In the genomic region with DNA sequence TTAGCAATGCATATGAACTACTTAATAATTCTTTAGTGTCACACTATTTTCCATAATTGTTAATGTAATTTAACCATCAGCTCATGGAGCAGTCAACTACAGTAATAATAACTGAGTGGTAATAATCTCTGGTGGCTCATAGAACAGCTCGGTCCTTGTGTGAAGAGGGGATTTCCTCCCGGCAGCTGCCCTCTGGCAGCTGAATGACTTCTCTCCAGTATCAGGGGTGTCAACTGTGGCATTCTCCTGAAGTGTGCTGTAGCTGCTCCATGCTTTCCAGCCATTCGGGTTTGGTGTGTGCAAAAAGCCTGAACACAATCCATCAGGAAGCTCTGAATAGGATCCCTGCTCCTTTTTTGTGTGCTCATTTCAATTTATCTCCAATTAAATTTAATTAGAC, we compare ENCODE assay signal across 23 cellular contexts. TPM values are rescaled to one million over a fixed set of nuclear protein-coding genes. Genes with fewer than 3 reads are reported as not detected.
DNase-seq lines count a peak whose midpoint lies in the region; ATAC-seq lines count a peak whose summit lies in the region.
"Had no signal": no experiment of that assay in that cellular context is flagged by ENCODE, and none has a peak within 500 bp of the region (broad histone marks: within the 10 kb centered on the region; RNA-seq: fewer than 3 reads in every experiment).

No MANE protein-coding gene starts in this region.

- intact Hi-C loops in aorta (cut with DNase I), result loop anchor here in 1 of 2 donors (5.0 kb wide), 1 partner anchor 197 kb away; no protein-coding TSS in a partner anchor

- no peaks in the 10 kb centered on the region for H3K27me3 ChIP-seq in aorta (ENCODE audit: control insufficient read depth in 1 of 2, insufficient read depth in 2 of 2, low read length in 1 of 2)
- H3K27me3 ChIP-seq: MG63, vagina had no signal

- peaks cover 2 to 7% of the 10 kb centered on the region in 2 donors for H3K4me1 ChIP-seq in aorta (ENCODE audit: control insufficient read depth in 1 of 2, insufficient read depth in 2 of 2, low read length in 2 of 2)
- H3K4me1 ChIP-seq: A549, parathyroid adenoma had no signal

- WGBS in aorta, 2 donors, result 77 to 80% methylated on average over 3 of the region's 3 CpGs

- no peak overlapping the region for H3K4me3 ChIP-seq in aorta (ENCODE audit: low read length in 2 of 2)
- H3K4me3 ChIP-seq: A549, coronary artery, GM23338, MG63, vagina had no signal

- no peak overlapping the region for H3K27ac ChIP-seq in aorta (ENCODE audit: low read depth in 1 of 2, low read length in 2 of 2)
- H3K27ac ChIP-seq: A549, coronary artery, parathyroid adenoma, vagina had no signal

- no peaks in the 10 kb centered on the region for H3K36me3 ChIP-seq in aorta (ENCODE audit: control insufficient read depth in 1 of 2, insufficient read depth in 2 of 2, low read length in 1 of 2)
- H3K36me3 ChIP-seq: MG63, vagina had no signal

- peak; percentile 4 for DNase-seq in NCI-H2171 treated with DMSO at 0.1 percent for 48 hours (lab: John Stamatoyannopoulos, UW)
- no peak for DNase-seq in NCI-H2171 (lab: John Stamatoyannopoulos, UW)
- DNase-seq in NCI-H2081 treated with DMSO at 0.1 percent for 48 hours (lab: John Stamatoyannopoulos, UW), result peak; percentile 67
- DNase-seq in NCI-H82 treated with DMSO at 0.1 percent for 48 hours (lab: John Stamatoyannopoulos, UW; ENCODE audit: unreplicated experiment), result peak; percentile 69
- peak; percentile 30 for DNase-seq in retina
- no peak for DNase-seq in globus pallidus (ENCODE audit: low spot score)
- DNase-seq in aorta, result no peak
- DNase-seq: activated CD4-positive, alpha-beta T cell treated with anti-CD3 and anti-CD28 coated beads, Interleukin-2, amount 50 U/mL, for 4 hours; activated CD8-positive, alpha-beta memory T cell treated with anti-CD3 and anti-CD28 coated beads, Interleukin-2, amount 50 U/mL, for 48 hours; left colon; MG63; NCI-H226; SIG-M5 had no signal

- H3K9me3 ChIP-seq in aorta (ENCODE audit: control insufficient read depth, low read length), result no peaks in the 10 kb centered on the region
- H3K9me3 ChIP-seq: MG63, vagina had no signal

- ATAC-seq in GM21390 (IDR thresholded peaks at IDR 0.05; ENCODE audit: unreplicated experiment), result no peak
- no peak for ATAC-seq in aorta (ENCODE audit: low FRiP score)
- ATAC-seq: left colon; natural killer cell treated with Interleukin-12 subunit alpha and Interleukin-12 subunit beta and Interleukin-15 and Interleukin-18, amount 100 ng/mL, for 72 hours; sciatic nerve had no signal

RNA-seq across cellular contexts. Expression of a gene that starts 59.7 kb away (rescaled TPM):
- under 1 TPM; 0.23 to 0.27 TPM for total RNA-seq in aorta
- polyA plus RNA-seq in aorta, result not detected
- total RNA-seq: mesothelial cell of epicardium, sciatic nerve, vagina had no signal
- polyA plus RNA-seq: BJ had no signal

Comparison
In these comparisons a context has a peak if more than half of its experiments do, and no peak if none do; other contexts are left out.
1. DNase-seq: peak in NCI-H2171 treated with DMSO at 0.1 percent for 48 hours (single experiment), NCI-H2081 treated with DMSO at 0.1 percent for 48 hours (single experiment), NCI-H82 treated with DMSO at 0.1 percent for 48 hours (single experiment) and retina (single experiment); none in NCI-H2171 (single experiment), globus pallidus (single experiment) and aorta (0 of 2).